Comparison of ENCODE assay signal across 9 cellular contexts in genomic region chr2:237752761-237753165, GRCh38. TPM values are rescaled to one million over a fixed set of nuclear protein-coding genes. Genes with fewer than 3 reads are reported as not detected.
DNase-seq lines count a peak whose midpoint lies in the region; ATAC-seq lines count a peak whose summit lies in the region.
"Had no signal": no experiment of that assay in that cellular context is flagged by ENCODE, and none has a peak within 500 bp of the region (broad histone marks: within the 10 kb centered on the region; RNA-seq: fewer than 3 reads in every experiment).

No MANE protein-coding gene starts in this region.

- no peak for DNase-seq in activated naive CD4-positive, alpha-beta T cell treated with anti-CD3 and anti-CD28 coated beads for 36 hours
- peak; percentile 74 for DNase-seq in T-helper 2 cell treated with Interferon-gamma antibody and Interleukin-4, amounts not matched to agents 5 μg/mL and 100 μg/mL, for 36 hours (ENCODE audit: low spot score)
- DNase-seq in stimulated activated naive B cell treated with anti-CD40 and anti-IgM and Interleukin-4, amounts not matched to agents 10 μg/mL and 1 μg/mL and 100 μg/mL, for 72 hours, result peak; percentile 86
- DNase-seq in Right ventricle myocardium superior, result no peak
- DNase-seq in AML-193 (lab: John Stamatoyannopoulos, UW), result no peak
- DNase-seq in NCI-H2171 treated with DMSO at 0.1 percent for 48 hours (lab: John Stamatoyannopoulos, UW), result no peak

- ATAC-seq in HG02798 (IDR thresholded peaks at IDR 0.05; ENCODE audit: poor library complexity, unreplicated experiment) (peak; percentile 99), Right ventricle myocardium superior (ENCODE audit: poor library complexity) (no peak)
- ATAC-seq in stimulated activated naive B cell treated with anti-CD40 and anti-IgM and Interleukin-4, amounts not matched to agents 10 μg/mL and 1 μg/mL and 100 μg/mL, for 72 hours (replicated peaks), result peak; percentile 100
- ATAC-seq: K562 had no signal

- H3K9me3 Mint-ChIP-seq in activated naive CD4-positive, alpha-beta T cell treated with anti-CD3 and anti-CD28 coated beads, Interleukin-2, amount 50 U/mL, for 24 hours, result no peaks in the 10 kb centered on the region
- H3K9me3 Mint-ChIP-seq in activated naive CD4-positive, alpha-beta T cell treated with anti-CD3 and anti-CD28 coated beads for 36 hours, result no peaks in the 10 kb centered on the region
- no peaks in the 10 kb centered on the region for H3K9me3 Mint-ChIP-seq in T-helper 2 cell treated with Interferon-gamma antibody and Interleukin-4, amounts not matched to agents 5 μg/mL and 100 μg/mL, for 36 hours
- peaks cover 0 to 2% of the 10 kb centered on the region in 2 donors for H3K9me3 Mint-ChIP-seq in stimulated activated naive B cell treated with anti-CD40 and anti-IgM and Interleukin-4, amounts not matched to agents 10 μg/mL and 1 μg/mL and 100 μg/mL, for 72 hours

- no peaks in the 10 kb centered on the region for H3K27me3 Mint-ChIP-seq in activated naive CD4-positive, alpha-beta T cell treated with anti-CD3 and anti-CD28 coated beads, Interleukin-2, amount 50 U/mL, for 24 hours
- no peaks in the 10 kb centered on the region for H3K27me3 Mint-ChIP-seq in activated naive CD4-positive, alpha-beta T cell treated with anti-CD3 and anti-CD28 coated beads for 36 hours (ENCODE audit: low read depth)
- no peaks in the 10 kb centered on the region for H3K27me3 Mint-ChIP-seq in T-helper 2 cell treated with Interferon-gamma antibody and Interleukin-4, amounts not matched to agents 5 μg/mL and 100 μg/mL, for 36 hours (ENCODE audit: low read depth)
- H3K27me3 Mint-ChIP-seq in stimulated activated naive B cell treated with anti-CD40 and anti-IgM and Interleukin-4, amounts not matched to agents 10 μg/mL and 1 μg/mL and 100 μg/mL, for 72 hours, result no peaks in the 10 kb centered on the region

- peaks cover 23% of the 10 kb centered on the region for H3K36me3 Mint-ChIP-seq in activated naive CD4-positive, alpha-beta T cell treated with anti-CD3 and anti-CD28 coated beads, Interleukin-2, amount 50 U/mL, for 24 hours
- H3K36me3 Mint-ChIP-seq in activated naive CD4-positive, alpha-beta T cell treated with anti-CD3 and anti-CD28 coated beads for 36 hours (ENCODE audit: low read depth), result peaks cover 39% of the 10 kb centered on the region
- H3K36me3 Mint-ChIP-seq in T-helper 2 cell treated with Interferon-gamma antibody and Interleukin-4, amounts not matched to agents 5 μg/mL and 100 μg/mL, for 36 hours (ENCODE audit: low read depth), result peaks cover 73% of the 10 kb centered on the region
- peaks cover 66 to 78% of the 10 kb centered on the region in 2 donors for H3K36me3 Mint-ChIP-seq in stimulated activated naive B cell treated with anti-CD40 and anti-IgM and Interleukin-4, amounts not matched to agents 10 μg/mL and 1 μg/mL and 100 μg/mL, for 72 hours

- H3K4me3 Mint-ChIP-seq in activated naive CD4-positive, alpha-beta T cell treated with anti-CD3 and anti-CD28 coated beads, Interleukin-2, amount 50 U/mL, for 24 hours, result no peak overlapping the region
- no peak overlapping the region for H3K4me3 Mint-ChIP-seq in activated naive CD4-positive, alpha-beta T cell treated with anti-CD3 and anti-CD28 coated beads for 36 hours
- no peak overlapping the region for H3K4me3 Mint-ChIP-seq in T-helper 2 cell treated with Interferon-gamma antibody and Interleukin-4, amounts not matched to agents 5 μg/mL and 100 μg/mL, for 36 hours
- H3K4me3 Mint-ChIP-seq in stimulated activated naive B cell treated with anti-CD40 and anti-IgM and Interleukin-4, amounts not matched to agents 10 μg/mL and 1 μg/mL and 100 μg/mL, for 72 hours, result peak overlapping the region; percentile 30 to 57

- peaks cover 10% of the 10 kb centered on the region for H3K4me1 Mint-ChIP-seq in activated naive CD4-positive, alpha-beta T cell treated with anti-CD3 and anti-CD28 coated beads, Interleukin-2, amount 50 U/mL, for 24 hours
- H3K4me1 Mint-ChIP-seq in activated naive CD4-positive, alpha-beta T cell treated with anti-CD3 and anti-CD28 coated beads for 36 hours (ENCODE audit: low read depth), result peaks cover 6% of the 10 kb centered on the region
- peaks cover 17% of the 10 kb centered on the region for H3K4me1 Mint-ChIP-seq in T-helper 2 cell treated with Interferon-gamma antibody and Interleukin-4, amounts not matched to agents 5 μg/mL and 100 μg/mL, for 36 hours (ENCODE audit: low read depth)
- peaks cover 23 to 47% of the 10 kb centered on the region in 2 donors for H3K4me1 Mint-ChIP-seq in stimulated activated naive B cell treated with anti-CD40 and anti-IgM and Interleukin-4, amounts not matched to agents 10 μg/mL and 1 μg/mL and 100 μg/mL, for 72 hours

- intact Hi-C loops in activated naive CD4-positive, alpha-beta T cell treated with anti-CD3 and anti-CD28 coated beads for 36 hours (cut with micrococcal nuclease), result no loop called here
- intact Hi-C loops in Right ventricle myocardium superior (cut with DNase I), result no loop called here

- CTCF ChIA-PET in activated naive CD4-positive, alpha-beta T cell treated with anti-CD3 and anti-CD28 coated beads for 36 hours (lab: Charles Lee), result no interaction called here

- H3K27ac Mint-ChIP-seq in activated naive CD4-positive, alpha-beta T cell treated with anti-CD3 and anti-CD28 coated beads, Interleukin-2, amount 50 U/mL, for 24 hours, result peak overlapping the region; percentile 46
- no peak overlapping the region for H3K27ac Mint-ChIP-seq in activated naive CD4-positive, alpha-beta T cell treated with anti-CD3 and anti-CD28 coated beads for 36 hours
- peak overlapping the region; percentile 49 for H3K27ac Mint-ChIP-seq in T-helper 2 cell treated with Interferon-gamma antibody and Interleukin-4, amounts not matched to agents 5 μg/mL and 100 μg/mL, for 36 hours
- peak overlapping the region; percentile 95 for H3K27ac Mint-ChIP-seq in stimulated activated naive B cell treated with anti-CD40 and anti-IgM and Interleukin-4, amounts not matched to agents 10 μg/mL and 1 μg/mL and 100 μg/mL, for 72 hours

RNA-seq across cellular contexts. Expression of gene RBM44, which starts 45.8 kb away (rescaled TPM):
- total RNA-seq in activated naive CD4-positive, alpha-beta T cell treated with anti-CD3 and anti-CD28 coated beads for 36 hours, result under 1 TPM; 0.52 to 0.84 TPM
- 0.38 TPM for total RNA-seq in Right ventricle myocardium superior

Comparison
In these comparisons a context has a peak if more than half of its experiments do, and no peak if none do; other contexts are left out.
1. H3K4me3 Mint-ChIP-seq: peak in stimulated activated naive B cell treated with anti-CD40 and anti-IgM and Interleukin-4, amounts not matched to agents 10 μg/mL and 1 μg/mL and 100 μg/mL, for 72 hours (2 of 2); none in activated naive CD4-positive, alpha-beta T cell treated with anti-CD3 and anti-CD28 coated beads, Interleukin-2, amount 50 U/mL, for 24 hours (single experiment), activated naive CD4-positive, alpha-beta T cell treated with anti-CD3 and anti-CD28 coated beads for 36 hours (single experiment) and T-helper 2 cell treated with Interferon-gamma antibody and Interleukin-4, amounts not matched to agents 5 μg/mL and 100 μg/mL, for 36 hours (single experiment).
2. DNase-seq: peak in T-helper 2 cell treated with Interferon-gamma antibody and Interleukin-4, amounts not matched to agents 5 μg/mL and 100 μg/mL, for 36 hours (single experiment) and stimulated activated naive B cell treated with anti-CD40 and anti-IgM and Interleukin-4, amounts not matched to agents 10 μg/mL and 1 μg/mL and 100 μg/mL, for 72 hours (single experiment); none in activated naive CD4-positive, alpha-beta T cell treated with anti-CD3 and anti-CD28 coated beads for 36 hours (single experiment), Right ventricle myocardium superior (single experiment), AML-193 (0 of 2) and NCI-H2171 treated with DMSO at 0.1 percent for 48 hours (single experiment).